8 cellular contexts compared by ENCODE assay signal in genomic region chr22:45671783-45672563, GRCh38. TPM values are rescaled to one million over a fixed set of nuclear protein-coding genes. Genes with fewer than 3 reads are reported as not detected.
DNase-seq lines count a peak whose midpoint lies in the region; ATAC-seq, FAIRE-seq and TF ChIP-seq lines count a peak whose summit lies in the region.

TSS of gene ATXN10 (plus strand) at chr22:45671834. CDS start at chr22:45672064, 230 bp downstream.

- H3K36me3 ChIP-seq in spleen, result peaks cover 0 to 10% (median 2%) of the 10 kb centered on the region in 6 donors

- H3K27me3 ChIP-seq in spleen (replicated peaks in 1 of 7), result no peaks in the 10 kb centered on the region

- peak within 1 kb of the TSS; percentile 79 for H3K27ac Mint-ChIP-seq in activated B cell treated with CpG ODN at 0.5 μM for 24 hours

- CTCF ChIA-PET in activated B cell treated with CpG ODN at 0.5 μM for 24 hours (lab: Charles Lee), result no interaction called here

- H3K4me1 ChIP-seq in spleen, result peaks cover 12 to 45% (median 34%) of the 10 kb centered on the region in 6 donors

- H3K27me3 Mint-ChIP-seq in activated B cell treated with CpG ODN at 0.5 μM for 24 hours, result no peaks in the 10 kb centered on the region

- TF ChIP-seq CTCF in activated B cell treated with CpG ODN at 0.5 μM for 24 hours (IDR thresholded peaks at IDR 0.05) (no peak), cardiac fibroblast (IDR thresholded peaks at IDR 0.05; ENCODE audit: low read depth, low read length) (no peak), spleen (IDR thresholded peaks at IDR 0.05 in 8 of 11, conservative IDR thresholded peaks at IDR 0.05 in 3 of 11) (no peak)

- H3K4me3 Mint-ChIP-seq in activated B cell treated with CpG ODN at 0.5 μM for 24 hours, result peak within 1 kb of the TSS; percentile 90

- POLR2A ChIA-PET in activated B cell treated with CpG ODN at 0.5 μM for 24 hours (lab: Charles Lee), result interaction anchor here (1.2 kb wide), 1 partner anchor 12 kb away, joined by 4 read pairs; no protein-coding TSS in a partner anchor

- 0 to 1% (median 1%) methylated on average over 31 to 89 of the region's 89 CpGs for WGBS in spleen, 5 donors

- peak within 1 kb of the TSS; percentile 80 to 86 for H3K4me3 ChIP-seq in cardiac fibroblast (replicated peaks in 1 of 2; ENCODE audit: low read depth in 2 of 2, low read length in 2 of 2)
- peak within 1 kb of the TSS; percentile 66 to 92 (median 84) for H3K4me3 ChIP-seq in spleen

- H3K36me3 Mint-ChIP-seq in activated B cell treated with CpG ODN at 0.5 μM for 24 hours (ENCODE audit: low read depth), result peaks cover 6% of the 10 kb centered on the region

- H3K27ac ChIP-seq in spleen, result peak within 1 kb of the TSS; percentile 72 to 89 (median 84)

- no peaks in the 10 kb centered on the region for H3K9me3 ChIP-seq in spleen

- peaks cover 34% of the 10 kb centered on the region for H3K4me1 Mint-ChIP-seq in activated B cell treated with CpG ODN at 0.5 μM for 24 hours

- no peaks in the 10 kb centered on the region for H3K9me3 Mint-ChIP-seq in activated B cell treated with CpG ODN at 0.5 μM for 24 hours

- peak; percentile 61 for TF ChIP-seq POLR2A in GM12892 (IDR thresholded peaks at IDR 0.05; ENCODE audit: low read depth, low read length)
- no peak for TF ChIP-seq POLR2A in spleen (IDR thresholded peaks at IDR 0.05)

- DNase-seq in GM12892 (ENCODE audit: insufficient read length), result peak; percentile 63
- peak; percentile 88 for DNase-seq in NCI-H2171 (lab: John Stamatoyannopoulos, UW)
- DNase-seq in activated B cell treated with CpG ODN at 0.5 μM for 24 hours, result peak; percentile 66
- peak; percentile 70 to 77 for DNase-seq in cardiac fibroblast (ENCODE audit: low read depth in 2 of 2)
- DNase-seq in iris pigment epithelial cell (ENCODE audit: low read depth), result peak; percentile 68
- peak; percentile 91 for DNase-seq in spleen

- no peak for FAIRE-seq in GM12892 (lab: Jason Lieb, UNC)

- peak; percentile 62 for ATAC-seq in HG02852 (IDR thresholded peaks at IDR 0.05; ENCODE audit: unreplicated experiment)
- peak; percentile 79 for ATAC-seq in activated B cell treated with CpG ODN at 0.5 μM for 24 hours (ENCODE audit: low read depth)
- ATAC-seq in HG03469 (IDR thresholded peaks at IDR 0.05; ENCODE audit: unreplicated experiment), result no peak

- intact Hi-C loops in activated B cell treated with CpG ODN at 0.5 μM for 24 hours (cut with micrococcal nuclease), result no loop called here
- intact Hi-C loops in spleen (cut with DNase I; ENCODE audit: low total_unique reads), result no loop called here

RNA-seq across cellular contexts. Expression of gene ATXN10, which starts in this region (rescaled TPM):
- 171 TPM for polyA plus RNA-seq in GM12892 (2012; ENCODE audit: missing spikeins)
- total RNA-seq in activated B cell treated with CpG ODN at 0.5 μM for 24 hours, result 99.7 and 110 TPM in 2 replicates
- 100 to 1,000 TPM in 2 of 7 donors, 10 to 100 TPM in 5; 79.1 to 119 (median 87.4) TPM for total RNA-seq in spleen
- polyA plus RNA-seq in spleen, result 10 to 100 TPM; 46.1 to 59.4 (median 57.6) TPM
